In the genomic region with DNA sequence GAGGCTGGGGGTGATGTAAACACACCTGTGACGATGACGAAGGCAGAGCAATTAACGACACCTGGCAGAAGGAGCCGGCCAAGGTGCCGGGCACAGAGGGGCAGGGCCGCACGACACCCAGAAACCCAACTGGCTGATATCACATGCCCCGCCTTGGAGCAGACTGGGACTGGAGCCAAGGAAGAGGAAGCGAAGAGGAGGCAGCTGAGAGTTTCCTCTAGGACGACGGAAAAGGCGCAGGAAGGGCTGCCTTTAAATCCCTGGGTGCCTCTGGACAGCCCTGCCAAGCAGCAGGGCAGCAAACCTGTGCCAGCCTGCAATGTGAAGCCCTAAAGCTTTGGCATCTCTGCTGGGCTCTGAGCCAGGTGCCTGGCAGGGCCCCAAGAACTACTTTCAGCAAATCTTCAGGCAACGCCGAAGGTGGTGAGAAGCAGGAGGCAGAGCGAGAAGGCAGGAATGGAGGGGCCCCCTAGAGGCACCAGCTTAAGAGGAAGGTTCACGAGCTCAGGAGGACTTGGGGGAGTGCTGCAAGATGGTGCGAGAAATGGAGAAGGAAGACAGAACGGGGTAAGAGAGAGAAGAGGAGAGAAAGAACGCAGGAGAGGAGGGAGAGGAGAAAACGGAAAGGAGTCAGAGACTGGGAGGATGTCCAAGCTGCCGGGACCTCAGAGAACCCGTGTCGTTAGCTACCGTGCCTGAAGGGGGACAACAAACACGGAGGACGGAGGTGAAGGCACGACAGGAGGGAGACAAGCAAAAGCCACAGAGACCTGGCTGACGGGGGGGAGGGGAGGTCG, we compare ENCODE assay signal across 1 cellular context.
TF ChIP-seq lines count a peak whose summit lies in the region.

No MANE protein-coding gene starts in this region.

TF ChIP-seq in HEK293, 187 proteins besides CTCF, POLR2A, EP300 and RAD21 (continued from another document):
- TF ChIP-seq, protein P1, sequence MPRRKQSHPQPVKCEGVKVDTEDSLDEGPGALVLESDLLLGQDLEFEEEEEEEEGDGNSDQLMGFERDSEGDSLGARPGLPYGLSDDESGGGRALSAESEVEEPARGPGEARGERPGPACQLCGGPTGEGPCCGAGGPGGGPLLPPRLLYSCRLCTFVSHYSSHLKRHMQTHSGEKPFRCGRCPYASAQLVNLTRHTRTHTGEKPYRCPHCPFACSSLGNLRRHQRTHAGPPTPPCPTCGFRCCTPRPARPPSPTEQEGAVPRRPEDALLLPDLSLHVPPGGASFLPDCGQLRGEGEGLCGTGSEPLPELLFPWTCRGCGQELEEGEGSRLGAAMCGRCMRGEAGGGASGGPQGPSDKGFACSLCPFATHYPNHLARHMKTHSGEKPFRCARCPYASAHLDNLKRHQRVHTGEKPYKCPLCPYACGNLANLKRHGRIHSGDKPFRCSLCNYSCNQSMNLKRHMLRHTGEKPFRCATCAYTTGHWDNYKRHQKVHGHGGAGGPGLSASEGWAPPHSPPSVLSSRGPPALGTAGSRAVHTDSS (tag by site-specific recombination; IDR thresholded peaks at IDR 0.05): peak; percentile 85
- TF ChIP-seq BCL11B (tag by site-specific recombination; IDR thresholded peaks at IDR 0.05; ENCODE audit: low read depth) (no peak), GLIS2 (tag by site-specific recombination; IDR thresholded peaks at IDR 0.05) (0 out of 2 replicates have a peak, but pooled peaks have one; percentile 49), GLIS1 (tag by site-specific recombination; IDR thresholded peaks at IDR 0.05) (peak; percentile 57), ZNF146 (tag by site-specific recombination; IDR thresholded peaks at IDR 0.05) (no peak), ZNF555 (tag by site-specific recombination; conservative IDR thresholded peaks at IDR 0.05) (no peak), ZNF19 (tag by site-specific recombination; IDR thresholded peaks at IDR 0.05; ENCODE audit: low read depth) (no peak), ZNF792 (tag by site-specific recombination; IDR thresholded peaks at IDR 0.05) (no peak), ZNF302 (tag by site-specific recombination; IDR thresholded peaks at IDR 0.05; ENCODE audit: low read depth) (no peak), ZNF366 (tag by site-specific recombination; conservative IDR thresholded peaks at IDR 0.05) (peak; percentile 71), ZBTB20 (tag by site-specific recombination; IDR thresholded peaks at IDR 0.05) (peak; percentile 58), ZNF777 (tag by site-specific recombination; IDR thresholded peaks at IDR 0.05; ENCODE audit: borderline replicate concordance) (0 out of 2 replicates have a peak, but pooled peaks have one; percentile 38), ZNF335 (tag by site-specific recombination; conservative IDR thresholded peaks at IDR 0.05) (peak; percentile 100), OSR2 (tag by site-specific recombination; IDR thresholded peaks at IDR 0.05) (no peak), ZNF114 (tag by site-specific recombination; IDR thresholded peaks at IDR 0.05) (no peak)
- TF ChIP-seq, protein P2, sequence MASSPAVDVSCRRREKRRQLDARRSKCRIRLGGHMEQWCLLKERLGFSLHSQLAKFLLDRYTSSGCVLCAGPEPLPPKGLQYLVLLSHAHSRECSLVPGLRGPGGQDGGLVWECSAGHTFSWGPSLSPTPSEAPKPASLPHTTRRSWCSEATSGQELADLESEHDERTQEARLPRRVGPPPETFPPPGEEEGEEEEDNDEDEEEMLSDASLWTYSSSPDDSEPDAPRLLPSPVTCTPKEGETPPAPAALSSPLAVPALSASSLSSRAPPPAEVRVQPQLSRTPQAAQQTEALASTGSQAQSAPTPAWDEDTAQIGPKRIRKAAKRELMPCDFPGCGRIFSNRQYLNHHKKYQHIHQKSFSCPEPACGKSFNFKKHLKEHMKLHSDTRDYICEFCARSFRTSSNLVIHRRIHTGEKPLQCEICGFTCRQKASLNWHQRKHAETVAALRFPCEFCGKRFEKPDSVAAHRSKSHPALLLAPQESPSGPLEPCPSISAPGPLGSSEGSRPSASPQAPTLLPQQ (tag by site-specific recombination; IDR thresholded peaks at IDR 0.05): peak; percentile 74
- TF ChIP-seq, protein P3, sequence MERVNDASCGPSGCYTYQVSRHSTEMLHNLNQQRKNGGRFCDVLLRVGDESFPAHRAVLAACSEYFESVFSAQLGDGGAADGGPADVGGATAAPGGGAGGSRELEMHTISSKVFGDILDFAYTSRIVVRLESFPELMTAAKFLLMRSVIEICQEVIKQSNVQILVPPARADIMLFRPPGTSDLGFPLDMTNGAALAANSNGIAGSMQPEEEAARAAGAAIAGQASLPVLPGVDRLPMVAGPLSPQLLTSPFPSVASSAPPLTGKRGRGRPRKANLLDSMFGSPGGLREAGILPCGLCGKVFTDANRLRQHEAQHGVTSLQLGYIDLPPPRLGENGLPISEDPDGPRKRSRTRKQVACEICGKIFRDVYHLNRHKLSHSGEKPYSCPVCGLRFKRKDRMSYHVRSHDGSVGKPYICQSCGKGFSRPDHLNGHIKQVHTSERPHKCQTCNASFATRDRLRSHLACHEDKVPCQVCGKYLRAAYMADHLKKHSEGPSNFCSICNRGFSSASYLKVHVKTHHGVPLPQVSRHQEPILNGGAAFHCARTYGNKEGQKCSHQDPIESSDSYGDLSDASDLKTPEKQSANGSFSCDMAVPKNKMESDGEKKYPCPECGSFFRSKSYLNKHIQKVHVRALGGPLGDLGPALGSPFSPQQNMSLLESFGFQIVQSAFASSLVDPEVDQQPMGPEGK (tag by site-specific recombination; IDR thresholded peaks at IDR 0.05): 0 out of 2 replicates have a peak, but pooled peaks have one; percentile 25
- TF ChIP-seq, protein P4, sequence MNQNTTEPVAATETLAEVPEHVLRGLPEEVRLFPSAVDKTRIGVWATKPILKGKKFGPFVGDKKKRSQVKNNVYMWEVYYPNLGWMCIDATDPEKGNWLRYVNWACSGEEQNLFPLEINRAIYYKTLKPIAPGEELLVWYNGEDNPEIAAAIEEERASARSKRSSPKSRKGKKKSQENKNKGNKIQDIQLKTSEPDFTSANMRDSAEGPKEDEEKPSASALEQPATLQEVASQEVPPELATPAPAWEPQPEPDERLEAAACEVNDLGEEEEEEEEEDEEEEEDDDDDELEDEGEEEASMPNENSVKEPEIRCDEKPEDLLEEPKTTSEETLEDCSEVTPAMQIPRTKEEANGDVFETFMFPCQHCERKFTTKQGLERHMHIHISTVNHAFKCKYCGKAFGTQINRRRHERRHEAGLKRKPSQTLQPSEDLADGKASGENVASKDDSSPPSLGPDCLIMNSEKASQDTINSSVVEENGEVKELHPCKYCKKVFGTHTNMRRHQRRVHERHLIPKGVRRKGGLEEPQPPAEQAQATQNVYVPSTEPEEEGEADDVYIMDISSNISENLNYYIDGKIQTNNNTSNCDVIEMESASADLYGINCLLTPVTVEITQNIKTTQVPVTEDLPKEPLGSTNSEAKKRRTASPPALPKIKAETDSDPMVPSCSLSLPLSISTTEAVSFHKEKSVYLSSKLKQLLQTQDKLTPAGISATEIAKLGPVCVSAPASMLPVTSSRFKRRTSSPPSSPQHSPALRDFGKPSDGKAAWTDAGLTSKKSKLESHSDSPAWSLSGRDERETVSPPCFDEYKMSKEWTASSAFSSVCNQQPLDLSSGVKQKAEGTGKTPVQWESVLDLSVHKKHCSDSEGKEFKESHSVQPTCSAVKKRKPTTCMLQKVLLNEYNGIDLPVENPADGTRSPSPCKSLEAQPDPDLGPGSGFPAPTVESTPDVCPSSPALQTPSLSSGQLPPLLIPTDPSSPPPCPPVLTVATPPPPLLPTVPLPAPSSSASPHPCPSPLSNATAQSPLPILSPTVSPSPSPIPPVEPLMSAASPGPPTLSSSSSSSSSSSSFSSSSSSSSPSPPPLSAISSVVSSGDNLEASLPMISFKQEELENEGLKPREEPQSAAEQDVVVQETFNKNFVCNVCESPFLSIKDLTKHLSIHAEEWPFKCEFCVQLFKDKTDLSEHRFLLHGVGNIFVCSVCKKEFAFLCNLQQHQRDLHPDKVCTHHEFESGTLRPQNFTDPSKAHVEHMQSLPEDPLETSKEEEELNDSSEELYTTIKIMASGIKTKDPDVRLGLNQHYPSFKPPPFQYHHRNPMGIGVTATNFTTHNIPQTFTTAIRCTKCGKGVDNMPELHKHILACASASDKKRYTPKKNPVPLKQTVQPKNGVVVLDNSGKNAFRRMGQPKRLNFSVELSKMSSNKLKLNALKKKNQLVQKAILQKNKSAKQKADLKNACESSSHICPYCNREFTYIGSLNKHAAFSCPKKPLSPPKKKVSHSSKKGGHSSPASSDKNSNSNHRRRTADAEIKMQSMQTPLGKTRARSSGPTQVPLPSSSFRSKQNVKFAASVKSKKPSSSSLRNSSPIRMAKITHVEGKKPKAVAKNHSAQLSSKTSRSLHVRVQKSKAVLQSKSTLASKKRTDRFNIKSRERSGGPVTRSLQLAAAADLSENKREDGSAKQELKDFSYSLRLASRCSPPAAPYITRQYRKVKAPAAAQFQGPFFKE (tag by site-specific recombination; IDR thresholded peaks at IDR 0.05; ENCODE audit: borderline replicate concordance): no peak
- TF ChIP-seq, protein P5, sequence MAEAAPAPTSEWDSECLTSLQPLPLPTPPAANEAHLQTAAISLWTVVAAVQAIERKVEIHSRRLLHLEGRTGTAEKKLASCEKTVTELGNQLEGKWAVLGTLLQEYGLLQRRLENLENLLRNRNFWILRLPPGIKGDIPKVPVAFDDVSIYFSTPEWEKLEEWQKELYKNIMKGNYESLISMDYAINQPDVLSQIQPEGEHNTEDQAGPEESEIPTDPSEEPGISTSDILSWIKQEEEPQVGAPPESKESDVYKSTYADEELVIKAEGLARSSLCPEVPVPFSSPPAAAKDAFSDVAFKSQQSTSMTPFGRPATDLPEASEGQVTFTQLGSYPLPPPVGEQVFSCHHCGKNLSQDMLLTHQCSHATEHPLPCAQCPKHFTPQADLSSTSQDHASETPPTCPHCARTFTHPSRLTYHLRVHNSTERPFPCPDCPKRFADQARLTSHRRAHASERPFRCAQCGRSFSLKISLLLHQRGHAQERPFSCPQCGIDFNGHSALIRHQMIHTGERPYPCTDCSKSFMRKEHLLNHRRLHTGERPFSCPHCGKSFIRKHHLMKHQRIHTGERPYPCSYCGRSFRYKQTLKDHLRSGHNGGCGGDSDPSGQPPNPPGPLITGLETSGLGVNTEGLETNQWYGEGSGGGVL (tag by site-specific recombination; IDR thresholded peaks at IDR 0.05): peak; percentile 23; the same call in 1 of the 2 replicates
- TF ChIP-seq, protein P6, sequence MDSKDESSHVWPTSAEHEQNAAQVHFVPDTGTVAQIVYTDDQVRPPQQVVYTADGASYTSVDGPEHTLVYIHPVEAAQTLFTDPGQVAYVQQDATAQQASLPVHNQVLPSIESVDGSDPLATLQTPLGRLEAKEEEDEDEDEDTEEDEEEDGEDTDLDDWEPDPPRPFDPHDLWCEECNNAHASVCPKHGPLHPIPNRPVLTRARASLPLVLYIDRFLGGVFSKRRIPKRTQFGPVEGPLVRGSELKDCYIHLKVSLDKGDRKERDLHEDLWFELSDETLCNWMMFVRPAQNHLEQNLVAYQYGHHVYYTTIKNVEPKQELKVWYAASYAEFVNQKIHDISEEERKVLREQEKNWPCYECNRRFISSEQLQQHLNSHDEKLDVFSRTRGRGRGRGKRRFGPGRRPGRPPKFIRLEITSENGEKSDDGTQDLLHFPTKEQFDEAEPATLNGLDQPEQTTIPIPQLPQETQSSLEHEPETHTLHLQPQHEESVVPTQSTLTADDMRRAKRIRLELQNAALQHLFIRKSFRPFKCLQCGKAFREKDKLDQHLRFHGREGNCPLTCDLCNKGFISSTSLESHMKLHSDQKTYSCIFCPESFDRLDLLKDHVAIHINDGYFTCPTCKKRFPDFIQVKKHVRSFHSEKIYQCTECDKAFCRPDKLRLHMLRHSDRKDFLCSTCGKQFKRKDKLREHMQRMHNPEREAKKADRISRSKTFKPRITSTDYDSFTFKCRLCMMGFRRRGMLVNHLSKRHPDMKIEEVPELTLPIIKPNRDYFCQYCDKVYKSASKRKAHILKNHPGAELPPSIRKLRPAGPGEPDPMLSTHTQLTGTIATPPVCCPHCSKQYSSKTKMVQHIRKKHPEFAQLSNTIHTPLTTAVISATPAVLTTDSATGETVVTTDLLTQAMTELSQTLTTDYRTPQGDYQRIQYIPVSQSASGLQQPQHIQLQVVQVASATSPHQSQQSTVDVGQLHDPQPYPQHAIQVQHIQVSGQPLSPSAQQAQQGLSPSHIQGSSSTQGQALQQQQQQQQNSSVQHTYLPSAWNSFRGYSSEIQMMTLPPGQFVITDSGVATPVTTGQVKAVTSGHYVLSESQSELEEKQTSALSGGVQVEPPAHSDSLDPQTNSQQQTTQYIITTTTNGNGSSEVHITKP (tag by site-specific recombination; IDR thresholded peaks at IDR 0.05): peak; percentile 33; the same call in 1 of the 2 replicates
